ENCODE assay signal across 9 cellular contexts in the genomic region with DNA sequence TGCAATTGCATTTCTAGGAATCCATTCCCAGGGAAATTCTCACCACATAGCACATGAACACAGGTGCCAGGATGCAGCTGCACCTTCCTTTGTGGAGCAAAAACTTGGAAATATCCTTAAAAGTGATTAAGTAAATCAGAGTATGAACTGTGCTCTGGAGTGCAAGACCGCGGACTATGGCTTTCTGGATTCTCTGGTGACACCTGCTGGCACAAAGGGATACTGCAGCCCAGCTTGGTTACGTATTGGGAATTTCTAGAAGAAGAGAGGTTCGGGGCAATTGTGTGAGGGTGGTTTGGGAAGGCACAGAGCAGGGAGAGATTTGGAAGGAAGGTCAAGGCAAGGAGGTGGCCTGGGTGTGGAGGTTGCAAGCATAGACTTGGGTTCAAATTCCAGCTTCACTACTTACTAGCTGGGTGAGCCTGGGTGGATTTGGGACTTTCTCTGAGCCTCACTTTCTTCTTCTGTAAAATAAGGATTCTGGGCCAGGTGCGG. TPM values are rescaled to one million over a fixed set of nuclear protein-coding genes. Genes with fewer than 3 reads are reported as not detected.
DNase-seq lines count a peak whose midpoint lies in the region; ATAC-seq, FAIRE-seq and TF ChIP-seq lines count a peak whose summit lies in the region.
"Had no signal": no experiment of that assay in that cellular context is flagged by ENCODE, and none has a peak within 500 bp of the region (broad histone marks: within the 10 kb centered on the region; RNA-seq: fewer than 3 reads in every experiment).

No MANE protein-coding gene starts in this region.

- peak; percentile 58 to 83 for DNase-seq in A549 (ENCODE audit: low read depth in 1 of 2, low spot score in 1 of 2)
- peak; percentile 76 for DNase-seq in GM13977 (ENCODE audit: low spot score)
- DNase-seq in NCI-H524 treated with DMSO at 0.1 percent for 48 hours (lab: John Stamatoyannopoulos, UW), result peak; percentile 23
- peak; percentile 82 for DNase-seq in activated CD4-positive, alpha-beta T cell treated with anti-CD3 and anti-CD28 coated beads, Interleukin-2, amount 10 ng/mL, durations not matched to agents 7 days and 5 days
- DNase-seq in dermis blood vessel endothelial cell, result peak; percentile 92
- peak; percentile 82 to 92 for DNase-seq in memory B cell (ENCODE audit: low spot score in 2 of 2)
- DNase-seq in stimulated activated CD8-positive, alpha-beta memory T cell treated with anti-CD3 and anti-CD28 coated beads, Interleukin-15, amount 100 ng/mL, for 48 hours (ENCODE audit: low read depth in 2 of 2), result peak; percentile 52 to 54
- DNase-seq in GM12892 (ENCODE audit: insufficient read length), result no peak

- CTCF ChIA-PET in A549 (lab: Yijun Ruan, JAX), result interaction anchor here (0.6 to 27.5 kb wide), 40 partner anchors 9 to 917 kb away, joined by 3 to 1085 read pairs (median 4); a partner anchor contains a TSS
- CTCF ChIA-PET in activated CD4-positive, alpha-beta T cell treated with anti-CD3 and anti-CD28 coated beads, Interleukin-2, amount 10 ng/mL, durations not matched to agents 7 days and 5 days (lab: Charles Lee), result interaction anchor here (0.6 to 4.8 kb wide), 22 partner anchors 9 to 318 kb away, joined by 3 to 32 read pairs (median 4); a partner anchor contains a TSS

- peaks cover 11% of the 10 kb centered on the region for H3K27me3 Mint-ChIP-seq in activated CD4-positive, alpha-beta T cell treated with anti-CD3 and anti-CD28 coated beads, Interleukin-2, amount 10 ng/mL, durations not matched to agents 7 days and 5 days
- H3K27me3 Mint-ChIP-seq in memory B cell, result peaks cover 10% of the 10 kb centered on the region

- TF ChIP-seq POLR2A in A549 (IDR thresholded peaks at IDR 0.05; ENCODE audit: low read length) (no peak), GM12892 (IDR thresholded peaks at IDR 0.05; ENCODE audit: low read depth, low read length) (no peak)

- TF ChIP-seq EP300 in A549 (IDR thresholded peaks at IDR 0.05), result no peak

- H3K9me3 ChIP-seq in A549, result no peaks in the 10 kb centered on the region

- POLR2A ChIA-PET in A549 (lab: Yijun Ruan, JAX), result interaction anchor here (0.8 to 0.9 kb wide), 2 partner anchors 15 to 49 kb away, joined by 4 to 7 read pairs; a partner anchor contains a TSS
- POLR2A ChIA-PET in activated CD4-positive, alpha-beta T cell treated with anti-CD3 and anti-CD28 coated beads, Interleukin-2, amount 10 ng/mL, durations not matched to agents 7 days and 5 days (lab: Charles Lee), result interaction anchor here (0.6 to 0.7 kb wide), 2 partner anchors 50 to 190 kb away, joined by 3 to 4 read pairs; no protein-coding TSS in a partner anchor

- in situ Hi-C loops in GM13977 (cut with MboI; ENCODE audit: low pct_unique_long_range_greater_than_20kb, low sequenced_read_pairs, unreplicated experiment), result no loop called here

- H3K4me2 ChIP-seq in A549, result peak overlapping the region; percentile 13; the same call in 1 of the 3 replicates

- no peaks in the 10 kb centered on the region for H3K36me3 Mint-ChIP-seq in activated CD4-positive, alpha-beta T cell treated with anti-CD3 and anti-CD28 coated beads, Interleukin-2, amount 10 ng/mL, durations not matched to agents 7 days and 5 days (ENCODE audit: low read depth)
- peaks cover 2% of the 10 kb centered on the region for H3K36me3 Mint-ChIP-seq in memory B cell

- peak in 1 of 2 experiments; percentile 13; a peak in 2 of 6 replicates for ATAC-seq in A549
- peak; percentile 54 for ATAC-seq in memory B cell (ENCODE audit: low read depth)

- H3K27ac Mint-ChIP-seq in activated CD4-positive, alpha-beta T cell treated with anti-CD3 and anti-CD28 coated beads, Interleukin-2, amount 10 ng/mL, durations not matched to agents 7 days and 5 days, result no peak overlapping the region
- H3K27ac Mint-ChIP-seq in memory B cell, result no peak overlapping the region

- H3K4me1 Mint-ChIP-seq in activated CD4-positive, alpha-beta T cell treated with anti-CD3 and anti-CD28 coated beads, Interleukin-2, amount 10 ng/mL, durations not matched to agents 7 days and 5 days, result peaks cover 22% of the 10 kb centered on the region
- peaks cover 11% of the 10 kb centered on the region for H3K4me1 Mint-ChIP-seq in memory B cell

- peaks cover 2% of the 10 kb centered on the region for H3K9me3 Mint-ChIP-seq in activated CD4-positive, alpha-beta T cell treated with anti-CD3 and anti-CD28 coated beads, Interleukin-2, amount 10 ng/mL, durations not matched to agents 7 days and 5 days
- H3K9me3 Mint-ChIP-seq in memory B cell, result no peaks in the 10 kb centered on the region

- H3K4me3 Mint-ChIP-seq in activated CD4-positive, alpha-beta T cell treated with anti-CD3 and anti-CD28 coated beads, Interleukin-2, amount 10 ng/mL, durations not matched to agents 7 days and 5 days, result no peak overlapping the region
- no peak overlapping the region for H3K4me3 Mint-ChIP-seq in memory B cell

- peak overlapping the region; percentile 47 to 88 for H3K27ac ChIP-seq in A549
- H3K27ac ChIP-seq: skin epidermis had no signal

- TF ChIP-seq RAD21 in A549 (conservative IDR thresholded peaks at IDR 0.05 in 1 of 2, IDR thresholded peaks at IDR 0.05 in 1 of 2), result peak; percentile 85 to 91

- FAIRE-seq in A549 (lab: Jason Lieb, UNC) (no peak), GM12892 (lab: Jason Lieb, UNC) (no peak)

- H3K4me3 ChIP-seq in A549, result no peak overlapping the region
- H3K4me3 ChIP-seq: skin epidermis had no signal

- TF ChIP-seq CTCF in A549 (IDR thresholded peaks at IDR 0.05) (peak; percentile 85), GM13977 (IDR thresholded peaks at IDR 0.05; ENCODE audit: extremely low read depth, insufficient read depth, missing control alignments) (peak; percentile 89)

- WGBS in A549 (ENCODE audit: missing lambda C conversion rate), result 19% methylated on average over 5 of the region's 5 CpGs

- H3K4me1 ChIP-seq in A549, result peaks cover 48% of the 10 kb centered on the region

TF ChIP-seq in A549, 52 proteins besides CTCF, POLR2A, EP300 and RAD21:
- TF ChIP-seq ESRRA (IDR thresholded peaks at IDR 0.05; ENCODE audit: borderline replicate concordance, low read length), result no peak
- TF ChIP-seq SMC3 (IDR thresholded peaks at IDR 0.05), result peak; percentile 92
- TF ChIP-seq TP53 (CRISPR knock-in tag; IDR thresholded peaks at IDR 0.05), result 0 out of 2 replicates have a peak, but pooled peaks have one; percentile 13

RNA-seq across cellular contexts. Expression of a gene that starts 15.9 kb away (rescaled TPM):
- 24.5 and 33.5 TPM in 2 replicates for polyA plus RNA-seq in A549 (2011; rRNA removed)
- polyA plus RNA-seq in A549 (2012; cell fraction: cytosol; rRNA removed), result 42.2 and 62.3 TPM in 2 replicates
- polyA plus RNA-seq in A549 (2012; cell fraction: nucleus; rRNA removed), result 37.3 and 53.0 TPM in 2 replicates
- polyA plus RNA-seq in A549 (2017; fragmentation: RNase III; extraction: RNeasy Plus Mini Kit Qiagen cat#74134 plus additional on column Dnase treatment), result 23.1 to 26.5 TPM (median 25.8 TPM) in 3 replicates
- 59.2 and 69.8 TPM in 2 replicates for polyA minus RNA-seq in A549 (2011; rRNA and poly(A)+ RNA removed)
- 10 to 100 TPM; 27.9 to 31.3 TPM for total RNA-seq in activated CD4-positive, alpha-beta T cell treated with anti-CD3 and anti-CD28 coated beads, Interleukin-2, amount 10 ng/mL, durations not matched to agents 7 days and 5 days
- total RNA-seq in dermis blood vessel endothelial cell, result 17.2 and 20.8 TPM in 2 replicates
- 10.3 TPM for polyA plus RNA-seq in GM12892 (2012; ENCODE audit: missing spikeins)

RNA-seq across cellular contexts. Expression of a gene that starts 21.3 kb away (rescaled TPM):
- polyA plus RNA-seq in A549 (2011; rRNA removed) (35.9 and 45.4 TPM in 2 replicates), A549 (2017; fragmentation: RNase III; extraction: RNeasy Plus Mini Kit Qiagen cat#74134 plus additional on column Dnase treatment) (58.9 to 74.0 TPM (median 66.6 TPM) in 3 replicates)
- polyA plus RNA-seq in A549 (2012; cell fraction: cytosol; rRNA removed), result 71.1 and 106 TPM in 2 replicates
- 82.9 and 128 TPM in 2 replicates for polyA plus RNA-seq in A549 (2012; cell fraction: nucleus; rRNA removed)
- polyA minus RNA-seq in A549 (2011; rRNA and poly(A)+ RNA removed), result 18.3 and 20.0 TPM in 2 replicates
- total RNA-seq in activated CD4-positive, alpha-beta T cell treated with anti-CD3 and anti-CD28 coated beads, Interleukin-2, amount 10 ng/mL, durations not matched to agents 7 days and 5 days, result 10 to 100 TPM; 17.9 to 24.1 TPM
- 18.4 and 29.1 TPM in 2 replicates for total RNA-seq in dermis blood vessel endothelial cell
- 0.47 TPM for polyA plus RNA-seq in GM12892 (2012; ENCODE audit: missing spikeins)

RNA-seq across cellular contexts. Expression of a gene that starts 56.4 kb away (rescaled TPM):
- polyA plus RNA-seq in A549 (2011; rRNA removed) (114 and 141 TPM in 2 replicates), A549 (2017; fragmentation: RNase III; extraction: RNeasy Plus Mini Kit Qiagen cat#74134 plus additional on column Dnase treatment) (129 to 143 TPM (median 130 TPM) in 3 replicates)
- 71.2 and 72.5 TPM in 2 replicates for polyA plus RNA-seq in A549 (2012; cell fraction: cytosol; rRNA removed)
- 26.1 and 63.7 TPM in 2 replicates for polyA plus RNA-seq in A549 (2012; cell fraction: nucleus; rRNA removed)
- polyA minus RNA-seq in A549 (2011; rRNA and poly(A)+ RNA removed), result 62.8 and 69.9 TPM in 2 replicates
- 100 to 1,000 TPM; 111 to 144 TPM for total RNA-seq in activated CD4-positive, alpha-beta T cell treated with anti-CD3 and anti-CD28 coated beads, Interleukin-2, amount 10 ng/mL, durations not matched to agents 7 days and 5 days
- total RNA-seq in dermis blood vessel endothelial cell, result 33.5 and 62.6 TPM in 2 replicates
- polyA plus RNA-seq in GM12892 (2012; ENCODE audit: missing spikeins), result 120 TPM
